Comparison of ENCODE assay signal across 20 cellular contexts in the genomic region with DNA sequence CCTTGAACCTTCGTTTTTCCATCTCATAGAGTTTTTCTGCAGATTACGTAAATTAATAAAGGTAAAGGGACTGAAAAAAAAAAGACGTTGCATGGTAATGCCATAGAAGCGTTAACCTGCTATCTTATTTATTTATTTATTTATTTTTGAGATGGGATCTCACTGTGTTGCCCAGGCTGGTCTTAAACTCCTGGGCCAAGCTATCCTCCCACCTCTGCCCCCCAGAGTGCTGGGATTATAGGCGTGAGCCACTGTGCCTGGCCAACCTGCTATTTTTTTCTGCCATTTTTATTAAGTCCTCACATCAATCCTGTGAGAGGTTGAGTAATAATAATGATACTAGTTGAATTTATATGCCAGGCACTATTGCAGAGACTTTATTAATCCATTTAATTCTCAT. TPM values are rescaled to one million over a fixed set of nuclear protein-coding genes. Genes with fewer than 3 reads are reported as not detected.
A peak's percentile ranks its signal among the peaks of the same experiment; 100 is the strongest.
DNase-seq lines count a peak whose midpoint lies in the region; ATAC-seq and TF ChIP-seq lines count a peak whose summit lies in the region.
"Had no signal": no experiment of that assay in that cellular context is flagged by ENCODE, and none has a peak within 500 bp of the region (broad histone marks: within the 10 kb centered on the region; RNA-seq: fewer than 3 reads in every experiment).

No MANE protein-coding gene starts in this region.

- peaks cover 0 to 5% of the 10 kb centered on the region in 2 donors for H3K4me1 ChIP-seq in breast epithelium

- no peaks in the 10 kb centered on the region for H3K9me3 ChIP-seq in breast epithelium
- H3K9me3 ChIP-seq: A549, HAP-1 had no signal

- ATAC-seq in activated T-helper 17 cell treated with anti-CD3 and anti-CD28 coated beads, Interleukin-2, amount 50 U/mL, for 72 hours (replicated peaks) = no peak
- ATAC-seq in GM18861 (IDR thresholded peaks at IDR 0.05; ENCODE audit: unreplicated experiment) (no peak), HG02840 (IDR thresholded peaks at IDR 0.05; ENCODE audit: low FRiP score, unreplicated experiment) (no peak)
- ATAC-seq: A549, GM12878 had no signal

- H3K36me3 Mint-ChIP-seq in MCF 10A (ENCODE audit: insufficient read depth, unreplicated experiment) = peaks cover 82% of the 10 kb centered on the region
- H3K36me3 Mint-ChIP-seq in activated T-helper 17 cell treated with anti-CD3 and anti-CD28 coated beads, Interleukin-2, amount 50 U/mL, for 72 hours (ENCODE audit: low read depth) = peaks cover 98% of the 10 kb centered on the region
- peaks cover 88% of the 10 kb centered on the region for H3K36me3 Mint-ChIP-seq in nephron progenitor cell (ENCODE audit: low read depth)

- H3K4me1 Mint-ChIP-seq in MCF 10A (ENCODE audit: insufficient read depth, unreplicated experiment) = peaks cover 19% of the 10 kb centered on the region
- H3K4me1 Mint-ChIP-seq in activated T-helper 17 cell treated with anti-CD3 and anti-CD28 coated beads, Interleukin-2, amount 50 U/mL, for 72 hours = peaks cover 33% of the 10 kb centered on the region
- H3K4me1 Mint-ChIP-seq in nephron progenitor cell = peaks cover 91% of the 10 kb centered on the region

- intact Hi-C loops in MCF 10A (cut with micrococcal nuclease) = no loop called here
- intact Hi-C loops in breast epithelium (cut with DNase I; ENCODE audit: low total_unique reads) = no loop called here

- H3K4me3 Mint-ChIP-seq in MCF 10A (ENCODE audit: unreplicated experiment) (no peak overlapping the region), nephron progenitor cell (peak overlapping the region; percentile 98)
- no peak overlapping the region for H3K4me3 Mint-ChIP-seq in activated T-helper 17 cell treated with anti-CD3 and anti-CD28 coated beads, Interleukin-2, amount 50 U/mL, for 72 hours
- H3K4me3 Mint-ChIP-seq: CD14-positive monocyte had no signal

- CTCF ChIA-PET in MCF 10A (lab: Yijun Ruan, JAX) = interaction anchor here (0.6 to 0.8 kb wide), 3 partner anchors 20 to 483 kb away, joined by 3 read pairs; no protein-coding TSS in a partner anchor

- POLR2A ChIA-PET in MCF 10A (lab: Yijun Ruan, JAX) = no interaction called here

- no peaks in the 10 kb centered on the region for H3K36me3 ChIP-seq in breast epithelium

- TF ChIP-seq POLR2A in breast epithelium (IDR thresholded peaks at IDR 0.05) = no peak

- H3K27me3 ChIP-seq in breast epithelium = no peaks in the 10 kb centered on the region

- no peak overlapping the region for H3K4me3 ChIP-seq in breast epithelium
- H3K4me3 ChIP-seq: A549, GM23248, HAP-1 had no signal

- DNase-seq in MCF 10A (ENCODE audit: unreplicated experiment) = no peak
- DNase-seq in breast epithelium (ENCODE audit: low spot score in 2 of 2) = no peak
- no peak for DNase-seq in caudate nucleus (lab: John Stamatoyannopoulos, UW)
- no peak for DNase-seq in nephron progenitor cell
- DNase-seq in NAMALWA (ENCODE audit: low spot score) = no peak
- DNase-seq: AML-193; Calu3; CD4-positive, alpha-beta memory T cell; DMS79 treated with DMSO at 0.1 percent for 48 hours; GM23248; IMR-90 had no signal

- H3K9me3 Mint-ChIP-seq in MCF 10A (ENCODE audit: unreplicated experiment) (no peaks in the 10 kb centered on the region), nephron progenitor cell (no peaks in the 10 kb centered on the region)
- no peaks in the 10 kb centered on the region for H3K9me3 Mint-ChIP-seq in activated T-helper 17 cell treated with anti-CD3 and anti-CD28 coated beads, Interleukin-2, amount 50 U/mL, for 72 hours
- H3K9me3 Mint-ChIP-seq: CD14-positive monocyte; CD4-positive, alpha-beta memory T cell had no signal

- no peaks in the 10 kb centered on the region for H3K27me3 Mint-ChIP-seq in MCF 10A (ENCODE audit: insufficient read depth, unreplicated experiment)
- no peaks in the 10 kb centered on the region for H3K27me3 Mint-ChIP-seq in activated T-helper 17 cell treated with anti-CD3 and anti-CD28 coated beads, Interleukin-2, amount 50 U/mL, for 72 hours
- H3K27me3 Mint-ChIP-seq in nephron progenitor cell (ENCODE audit: low read depth, poor library complexity) = no peaks in the 10 kb centered on the region
- H3K27me3 Mint-ChIP-seq: CD4-positive, alpha-beta memory T cell had no signal

- peak overlapping the region; percentile 31 for H3K27ac Mint-ChIP-seq in MCF 10A (ENCODE audit: low read depth, unreplicated experiment)
- peak overlapping the region; percentile 11 for H3K27ac Mint-ChIP-seq in activated T-helper 17 cell treated with anti-CD3 and anti-CD28 coated beads, Interleukin-2, amount 50 U/mL, for 72 hours
- no peak overlapping the region for H3K27ac Mint-ChIP-seq in nephron progenitor cell
- H3K27ac Mint-ChIP-seq: CD14-positive monocyte had no signal

- TF ChIP-seq CTCF in MCF 10A (IDR thresholded peaks at IDR 0.05; ENCODE audit: unreplicated experiment) (no peak), breast epithelium (IDR thresholded peaks at IDR 0.05) (no peak), nephron progenitor cell (IDR thresholded peaks at IDR 0.05) (no peak)

- no TSS peak for BruUV-seq in MCF 10A (replicated peaks; lab: Mats Ljungman, UMichigan)

- no peak overlapping the region for H3K27ac ChIP-seq in breast epithelium
- H3K27ac ChIP-seq in caudate nucleus (ENCODE audit: low read depth, low read length) = peak overlapping the region; percentile 50
- H3K27ac ChIP-seq: 22Rv1, A549, GM23248, HL-60 had no signal

RNA-seq across cellular contexts. Expression of gene MSI2, which starts 7.9 kb away (rescaled TPM):
- total RNA-seq in MCF 10A (2022) (52.4 and 60.6 TPM in 2 replicates), breast epithelium (10 to 100 TPM; 13.4 to 89.1 (median 71.1) TPM)
- total RNA-seq in activated T-helper 17 cell treated with anti-CD3 and anti-CD28 coated beads, Interleukin-2, amount 50 U/mL, for 72 hours = 100 to 1,000 TPM in 1 of 2 donors, 10 to 100 TPM in 1; 96.3 to 128 TPM
